ENCODE assay signal across 11 cellular contexts in genomic region chr4:9486880-9487279, GRCh38. TPM values are rescaled to one million over a fixed set of nuclear protein-coding genes. Genes with fewer than 3 reads are reported as not detected.
"Had no signal": no experiment of that assay in that cellular context is flagged by ENCODE, and none has a peak within 500 bp of the region (broad histone marks: within the 10 kb centered on the region; RNA-seq: fewer than 3 reads in every experiment).

No MANE protein-coding gene starts in this region.

RNA-seq across cellular contexts. Expression of gene DEFB131A, which starts 42.7 kb away (rescaled TPM):
- total RNA-seq: OCI-LY7, PC-3, PC-9, Peyer's patch, Right ventricle myocardium inferior, Right ventricle myocardium superior, RPMI7951, SJCRH30, SJSA1, SK-MEL-5 had no signal
- polyA plus RNA-seq: SK-N-SH had no signal
